ENCODE assay signal across 1 cellular context in the genomic region with DNA sequence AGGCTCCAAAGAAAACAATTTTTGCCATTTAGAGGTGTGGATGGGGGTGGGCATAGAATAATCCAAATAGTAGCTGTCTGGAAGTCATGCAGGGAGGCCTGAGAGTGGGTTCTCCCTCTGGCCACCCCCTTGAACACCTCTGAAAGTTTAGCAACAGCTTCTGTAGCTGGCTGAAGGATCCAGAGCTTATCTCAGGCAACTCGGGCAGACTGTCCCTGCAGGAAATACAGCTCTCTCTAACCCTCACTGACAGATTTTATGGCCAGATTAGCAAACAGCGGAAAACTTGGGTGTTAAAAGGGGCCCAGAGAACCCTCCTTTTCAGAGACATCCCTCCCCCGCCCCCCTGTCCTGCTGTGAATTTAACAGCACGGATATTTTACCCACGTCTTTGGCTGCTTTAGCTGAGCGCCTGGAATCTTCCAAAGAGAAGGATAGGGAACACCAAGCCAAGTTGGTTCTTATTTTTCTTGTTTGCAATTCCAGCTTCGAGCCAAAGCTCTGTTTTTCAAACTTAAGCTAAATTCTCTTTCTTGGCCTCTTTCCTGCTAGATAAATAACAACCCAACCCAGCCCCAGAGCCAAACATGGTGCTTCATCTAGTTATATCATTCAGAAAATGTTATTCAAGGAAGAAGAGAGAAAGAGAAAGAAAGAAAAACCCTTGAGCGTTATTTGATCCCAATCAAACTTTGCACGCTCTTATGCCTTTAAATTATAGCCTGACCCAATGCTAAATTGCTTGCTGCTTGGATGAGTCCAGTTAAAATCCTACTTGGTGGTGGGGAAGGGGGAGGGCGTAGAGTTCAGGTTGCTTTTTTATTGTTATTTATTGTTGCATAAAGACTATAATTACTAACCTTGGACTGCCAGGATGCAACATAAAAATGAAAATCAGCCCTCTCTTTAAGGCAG.
TF ChIP-seq lines count a peak whose summit lies in the region.

No MANE protein-coding gene starts in this region.

TF ChIP-seq in K562, 482 proteins besides CTCF, POLR2A, EP300 and RAD21 (continued from another document):
- TF ChIP-seq, protein P1, sequence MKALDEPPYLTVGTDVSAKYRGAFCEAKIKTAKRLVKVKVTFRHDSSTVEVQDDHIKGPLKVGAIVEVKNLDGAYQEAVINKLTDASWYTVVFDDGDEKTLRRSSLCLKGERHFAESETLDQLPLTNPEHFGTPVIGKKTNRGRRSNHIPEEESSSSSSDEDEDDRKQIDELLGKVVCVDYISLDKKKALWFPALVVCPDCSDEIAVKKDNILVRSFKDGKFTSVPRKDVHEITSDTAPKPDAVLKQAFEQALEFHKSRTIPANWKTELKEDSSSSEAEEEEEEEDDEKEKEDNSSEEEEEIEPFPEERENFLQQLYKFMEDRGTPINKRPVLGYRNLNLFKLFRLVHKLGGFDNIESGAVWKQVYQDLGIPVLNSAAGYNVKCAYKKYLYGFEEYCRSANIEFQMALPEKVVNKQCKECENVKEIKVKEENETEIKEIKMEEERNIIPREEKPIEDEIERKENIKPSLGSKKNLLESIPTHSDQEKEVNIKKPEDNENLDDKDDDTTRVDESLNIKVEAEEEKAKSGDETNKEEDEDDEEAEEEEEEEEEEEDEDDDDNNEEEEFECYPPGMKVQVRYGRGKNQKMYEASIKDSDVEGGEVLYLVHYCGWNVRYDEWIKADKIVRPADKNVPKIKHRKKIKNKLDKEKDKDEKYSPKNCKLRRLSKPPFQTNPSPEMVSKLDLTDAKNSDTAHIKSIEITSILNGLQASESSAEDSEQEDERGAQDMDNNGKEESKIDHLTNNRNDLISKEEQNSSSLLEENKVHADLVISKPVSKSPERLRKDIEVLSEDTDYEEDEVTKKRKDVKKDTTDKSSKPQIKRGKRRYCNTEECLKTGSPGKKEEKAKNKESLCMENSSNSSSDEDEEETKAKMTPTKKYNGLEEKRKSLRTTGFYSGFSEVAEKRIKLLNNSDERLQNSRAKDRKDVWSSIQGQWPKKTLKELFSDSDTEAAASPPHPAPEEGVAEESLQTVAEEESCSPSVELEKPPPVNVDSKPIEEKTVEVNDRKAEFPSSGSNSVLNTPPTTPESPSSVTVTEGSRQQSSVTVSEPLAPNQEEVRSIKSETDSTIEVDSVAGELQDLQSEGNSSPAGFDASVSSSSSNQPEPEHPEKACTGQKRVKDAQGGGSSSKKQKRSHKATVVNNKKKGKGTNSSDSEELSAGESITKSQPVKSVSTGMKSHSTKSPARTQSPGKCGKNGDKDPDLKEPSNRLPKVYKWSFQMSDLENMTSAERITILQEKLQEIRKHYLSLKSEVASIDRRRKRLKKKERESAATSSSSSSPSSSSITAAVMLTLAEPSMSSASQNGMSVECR (CRISPR knock-in tag; IDR thresholded peaks at IDR 0.05), result no peak
- peak; percentile 68; the same call in 1 of the 2 replicates for TF ChIP-seq NBN (IDR thresholded peaks at IDR 0.05; ENCODE audit: low read depth)
- no peak for TF ChIP-seq HNRNPLL (IDR thresholded peaks at IDR 0.05; ENCODE audit: low read depth, low read length, poor library complexity, severe bottlenecking)
- TF ChIP-seq MYBL2 (IDR thresholded peaks at IDR 0.05; ENCODE audit: low read depth), result no peak
- TF ChIP-seq MYBL2 (CRISPR knock-in tag; IDR thresholded peaks at IDR 0.05; ENCODE audit: borderline replicate concordance), result no peak
- no peak for TF ChIP-seq PRPF4 (IDR thresholded peaks at IDR 0.05; ENCODE audit: insufficient read depth, low read depth, low read length, poor library complexity, severe bottlenecking)
- TF ChIP-seq HDAC2 (IDR thresholded peaks at IDR 0.05), result peak; percentile 49
- TF ChIP-seq SRSF3 (IDR thresholded peaks at IDR 0.05; ENCODE audit: insufficient read depth, low read length), result no peak
- TF ChIP-seq WHSC1 (IDR thresholded peaks at IDR 0.05; ENCODE audit: low read length), result no peak
- no peak for TF ChIP-seq ZNF507 (tag; conservative IDR thresholded peaks at IDR 0.05)
